2 cellular contexts compared by ENCODE assay signal in the genomic region with DNA sequence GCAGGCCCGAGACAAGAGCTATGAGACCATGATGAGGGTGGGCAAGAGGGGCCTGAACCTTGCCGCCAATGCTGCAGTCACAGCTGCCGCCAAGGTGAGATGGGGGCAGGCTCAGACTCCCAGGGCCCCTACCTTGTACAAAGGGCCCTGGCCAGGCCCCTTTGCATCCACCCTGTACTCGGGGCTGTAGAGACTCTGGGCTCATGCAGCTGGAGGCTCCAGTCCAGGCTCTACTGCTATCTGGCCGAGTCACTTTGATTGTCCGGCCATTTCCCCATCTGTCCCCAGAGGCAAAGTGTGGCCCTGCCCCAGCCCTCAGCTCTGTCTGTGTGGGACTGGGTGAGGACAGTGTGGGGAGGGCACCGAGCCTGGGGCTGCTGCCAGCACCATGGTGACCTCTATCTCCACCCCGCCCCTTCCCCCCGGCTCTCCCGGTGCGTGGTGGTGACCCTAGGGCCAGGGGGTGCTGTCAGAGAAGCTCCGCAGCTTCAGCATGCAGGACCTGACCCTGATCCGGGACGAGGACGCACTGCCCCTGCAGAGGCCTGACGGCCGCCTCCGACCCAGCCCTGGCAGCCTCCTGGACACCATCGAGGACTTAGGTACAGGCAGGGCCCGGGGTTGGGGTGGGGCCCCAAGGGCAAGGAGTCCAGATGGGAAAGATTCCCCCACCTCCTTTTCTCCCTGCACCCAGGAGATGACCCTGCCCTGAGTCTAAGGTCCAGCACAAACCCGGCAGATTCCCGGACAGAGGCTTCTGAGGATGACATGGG.
A peak's percentile ranks its signal among the peaks of the same experiment; 100 is the strongest.
TF ChIP-seq lines count a peak whose summit lies in the region.

No MANE protein-coding gene starts in this region.

TF ChIP-seq in HepG2, 621 proteins besides CTCF, POLR2A, EP300 and RAD21 (continues in another document):
- TF ChIP-seq ZNF30 (CRISPR knock-in tag; IDR thresholded peaks at IDR 0.05), result 0 out of 2 replicates have a peak, but pooled peaks have one; percentile 39
- TF ChIP-seq ZFAT (CRISPR knock-in tag; conservative IDR thresholded peaks at IDR 0.05), result no peak
- TF ChIP-seq ETV6 (CRISPR knock-in tag; conservative IDR thresholded peaks at IDR 0.05), result no peak
- peak; percentile 43 for TF ChIP-seq HNF4A (CRISPR knock-in tag; IDR thresholded peaks at IDR 0.05)
- TF ChIP-seq, protein P1, sequence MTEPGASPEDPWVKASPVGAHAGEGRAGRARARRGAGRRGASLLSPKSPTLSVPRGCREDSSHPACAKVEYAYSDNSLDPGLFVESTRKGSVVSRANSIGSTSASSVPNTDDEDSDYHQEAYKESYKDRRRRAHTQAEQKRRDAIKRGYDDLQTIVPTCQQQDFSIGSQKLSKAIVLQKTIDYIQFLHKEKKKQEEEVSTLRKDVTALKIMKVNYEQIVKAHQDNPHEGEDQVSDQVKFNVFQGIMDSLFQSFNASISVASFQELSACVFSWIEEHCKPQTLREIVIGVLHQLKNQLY (CRISPR knock-in tag; IDR thresholded peaks at IDR 0.05), result no peak
- no peak for TF ChIP-seq NPAS2 (CRISPR knock-in tag; IDR thresholded peaks at IDR 0.05; ENCODE audit: borderline replicate concordance)
- TF ChIP-seq ZFP41 (CRISPR knock-in tag; IDR thresholded peaks at IDR 0.05; ENCODE audit: borderline replicate concordance), result no peak
- TF ChIP-seq, protein P2, sequence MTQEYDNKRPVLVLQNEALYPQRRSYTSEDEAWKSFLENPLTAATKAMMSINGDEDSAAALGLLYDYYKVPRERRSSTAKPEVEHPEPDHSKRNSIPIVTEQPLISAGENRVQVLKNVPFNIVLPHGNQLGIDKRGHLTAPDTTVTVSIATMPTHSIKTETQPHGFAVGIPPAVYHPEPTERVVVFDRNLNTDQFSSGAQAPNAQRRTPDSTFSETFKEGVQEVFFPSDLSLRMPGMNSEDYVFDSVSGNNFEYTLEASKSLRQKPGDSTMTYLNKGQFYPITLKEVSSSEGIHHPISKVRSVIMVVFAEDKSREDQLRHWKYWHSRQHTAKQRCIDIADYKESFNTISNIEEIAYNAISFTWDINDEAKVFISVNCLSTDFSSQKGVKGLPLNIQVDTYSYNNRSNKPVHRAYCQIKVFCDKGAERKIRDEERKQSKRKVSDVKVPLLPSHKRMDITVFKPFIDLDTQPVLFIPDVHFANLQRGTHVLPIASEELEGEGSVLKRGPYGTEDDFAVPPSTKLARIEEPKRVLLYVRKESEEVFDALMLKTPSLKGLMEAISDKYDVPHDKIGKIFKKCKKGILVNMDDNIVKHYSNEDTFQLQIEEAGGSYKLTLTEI (CRISPR knock-in tag; conservative IDR thresholded peaks at IDR 0.05), result no peak
- TF ChIP-seq CEBPB (IDR thresholded peaks at IDR 0.05; ENCODE audit: borderline replicate concordance, low read depth, low read length), result no peak
- 0 out of 2 replicates have a peak, but pooled peaks have one; percentile 25 for TF ChIP-seq NFKB2 (CRISPR knock-in tag; IDR thresholded peaks at IDR 0.05; ENCODE audit: borderline replicate concordance)
- TF ChIP-seq PHB2 (IDR thresholded peaks at IDR 0.05; ENCODE audit: partially characterized antibody), result no peak
- TF ChIP-seq, protein P3, sequence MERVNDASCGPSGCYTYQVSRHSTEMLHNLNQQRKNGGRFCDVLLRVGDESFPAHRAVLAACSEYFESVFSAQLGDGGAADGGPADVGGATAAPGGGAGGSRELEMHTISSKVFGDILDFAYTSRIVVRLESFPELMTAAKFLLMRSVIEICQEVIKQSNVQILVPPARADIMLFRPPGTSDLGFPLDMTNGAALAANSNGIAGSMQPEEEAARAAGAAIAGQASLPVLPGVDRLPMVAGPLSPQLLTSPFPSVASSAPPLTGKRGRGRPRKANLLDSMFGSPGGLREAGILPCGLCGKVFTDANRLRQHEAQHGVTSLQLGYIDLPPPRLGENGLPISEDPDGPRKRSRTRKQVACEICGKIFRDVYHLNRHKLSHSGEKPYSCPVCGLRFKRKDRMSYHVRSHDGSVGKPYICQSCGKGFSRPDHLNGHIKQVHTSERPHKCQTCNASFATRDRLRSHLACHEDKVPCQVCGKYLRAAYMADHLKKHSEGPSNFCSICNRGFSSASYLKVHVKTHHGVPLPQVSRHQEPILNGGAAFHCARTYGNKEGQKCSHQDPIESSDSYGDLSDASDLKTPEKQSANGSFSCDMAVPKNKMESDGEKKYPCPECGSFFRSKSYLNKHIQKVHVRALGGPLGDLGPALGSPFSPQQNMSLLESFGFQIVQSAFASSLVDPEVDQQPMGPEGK (CRISPR knock-in tag; IDR thresholded peaks at IDR 0.05), result peak; percentile 29; the same call in 1 of the 2 replicates
- TF ChIP-seq ELF3 (CRISPR knock-in tag; IDR thresholded peaks at IDR 0.05), result no peak
- TF ChIP-seq ZNF292 (CRISPR knock-in tag; IDR thresholded peaks at IDR 0.05; ENCODE audit: borderline replicate concordance, low read depth), result peak; percentile 17; the same call in 1 of the 2 replicates
- no peak for TF ChIP-seq MAZ (IDR thresholded peaks at IDR 0.05; ENCODE audit: borderline replicate concordance, low read depth, low read length)
- TF ChIP-seq MAZ (CRISPR knock-in tag; IDR thresholded peaks at IDR 0.05; ENCODE audit: low read depth), result peak; percentile 13; the same call in 1 of the 2 replicates
- TF ChIP-seq HNF4G (IDR thresholded peaks at IDR 0.05; ENCODE audit: borderline replicate concordance, low read depth, low read length), result peak; percentile 18; the same call in 1 of the 2 replicates
- no peak for TF ChIP-seq HNF4G (CRISPR knock-in tag; IDR thresholded peaks at IDR 0.05; ENCODE audit: borderline replicate concordance, low read depth)
- TF ChIP-seq SRSF1 (optimal IDR thresholded peaks at IDR 0.05; ENCODE audit: low read depth, low read length), result peak; percentile 15
- TF ChIP-seq, protein P4, sequence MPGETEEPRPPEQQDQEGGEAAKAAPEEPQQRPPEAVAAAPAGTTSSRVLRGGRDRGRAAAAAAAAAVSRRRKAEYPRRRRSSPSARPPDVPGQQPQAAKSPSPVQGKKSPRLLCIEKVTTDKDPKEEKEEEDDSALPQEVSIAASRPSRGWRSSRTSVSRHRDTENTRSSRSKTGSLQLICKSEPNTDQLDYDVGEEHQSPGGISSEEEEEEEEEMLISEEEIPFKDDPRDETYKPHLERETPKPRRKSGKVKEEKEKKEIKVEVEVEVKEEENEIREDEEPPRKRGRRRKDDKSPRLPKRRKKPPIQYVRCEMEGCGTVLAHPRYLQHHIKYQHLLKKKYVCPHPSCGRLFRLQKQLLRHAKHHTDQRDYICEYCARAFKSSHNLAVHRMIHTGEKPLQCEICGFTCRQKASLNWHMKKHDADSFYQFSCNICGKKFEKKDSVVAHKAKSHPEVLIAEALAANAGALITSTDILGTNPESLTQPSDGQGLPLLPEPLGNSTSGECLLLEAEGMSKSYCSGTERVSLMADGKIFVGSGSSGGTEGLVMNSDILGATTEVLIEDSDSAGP (CRISPR knock-in tag; IDR thresholded peaks at IDR 0.05; ENCODE audit: borderline replicate concordance), result peak; percentile 45; the same call in 1 of the 2 replicates
- TF ChIP-seq, protein P5, sequence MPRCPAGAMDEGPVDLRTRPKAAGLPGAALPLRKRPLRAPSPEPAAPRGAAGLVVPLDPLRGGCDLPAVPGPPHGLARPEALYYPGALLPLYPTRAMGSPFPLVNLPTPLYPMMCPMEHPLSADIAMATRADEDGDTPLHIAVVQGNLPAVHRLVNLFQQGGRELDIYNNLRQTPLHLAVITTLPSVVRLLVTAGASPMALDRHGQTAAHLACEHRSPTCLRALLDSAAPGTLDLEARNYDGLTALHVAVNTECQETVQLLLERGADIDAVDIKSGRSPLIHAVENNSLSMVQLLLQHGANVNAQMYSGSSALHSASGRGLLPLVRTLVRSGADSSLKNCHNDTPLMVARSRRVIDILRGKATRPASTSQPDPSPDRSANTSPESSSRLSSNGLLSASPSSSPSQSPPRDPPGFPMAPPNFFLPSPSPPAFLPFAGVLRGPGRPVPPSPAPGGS (CRISPR knock-in tag; IDR thresholded peaks at IDR 0.05), result no peak

TF ChIP-seq in WTC11, 78 proteins besides CTCF, POLR2A, EP300 and RAD21:
- no peak for TF ChIP-seq NFATC4 (CRISPR knock-in tag; IDR thresholded peaks at IDR 0.05)
